In genomic region chr4:56976878-56977320, GRCh38 we compare ENCODE assay signal across 8 cellular contexts. TPM values are rescaled to one million over a fixed set of nuclear protein-coding genes. Genes with fewer than 3 reads are reported as not detected.
DNase-seq lines count a peak whose midpoint lies in the region; ATAC-seq and TF ChIP-seq lines count a peak whose summit lies in the region.

No MANE protein-coding gene starts in this region.

- peak overlapping the region; percentile 100 for H3K4me3 Mint-ChIP-seq in natural killer cell

- ATAC-seq in GM21528 (IDR thresholded peaks at IDR 0.05; ENCODE audit: low FRiP score, unreplicated experiment) (peak; percentile 28), natural killer cell (peak; percentile 10 to 29 (median 22))

- H3K4me1 ChIP-seq in tibial artery: peaks cover 0 to 46% (median 44%) of the 10 kb centered on the region in 4 donors

- in situ Hi-C loops in G401 (cut with HindIII; ENCODE audit: low sequenced_read_pairs): no loop called here

- peaks cover 23 to 29% (median 27%) of the 10 kb centered on the region in 3 donors for H3K36me3 ChIP-seq in tibial artery

- no peaks in the 10 kb centered on the region for H3K27me3 ChIP-seq in tibial artery

- H3K4me3 ChIP-seq in Jurkat, Clone E6-1 (ENCODE audit: low read length): peak overlapping the region; percentile 100
- H3K4me3 ChIP-seq in tibial artery: peak overlapping the region; percentile 75 to 97

- H3K4me1 Mint-ChIP-seq in natural killer cell: peaks cover 58 to 61% of the 10 kb centered on the region in 2 donors

- H3K9me3 ChIP-seq in tibial artery: peaks cover 0 to 9% (median 0%) of the 10 kb centered on the region in 3 donors

- H3K36me3 Mint-ChIP-seq in natural killer cell: peaks cover 23% of the 10 kb centered on the region

- no peaks in the 10 kb centered on the region for H3K27me3 Mint-ChIP-seq in natural killer cell (ENCODE audit: low read depth in 2 of 2)

- H3K27ac ChIP-seq in epithelial cell of prostate (peak overlapping the region; percentile 95), tibial artery (peak overlapping the region; percentile 80 to 89)

- DNase-seq in G401 (ENCODE audit: low spot score) (peak; percentile 26), epithelial cell of prostate (ENCODE audit: low read depth, low spot score) (peak; percentile 31), natural killer cell (peak; percentile 51), tibial artery (peak; percentile 27 to 72), NAMALWA (ENCODE audit: low spot score) (no peak)
- DNase-seq in Jurkat, Clone E6-1 (ENCODE audit: low read depth, low spot score): no peak
- peak; percentile 59 for DNase-seq in activated CD4-positive, alpha-beta T cell treated with anti-CD3 and anti-CD28 coated beads, Interleukin-2, amount 50 U/mL, for 1 hour

- no peak for TF ChIP-seq CTCF in natural killer cell (IDR thresholded peaks at IDR 0.05)
- TF ChIP-seq CTCF in tibial artery (IDR thresholded peaks at IDR 0.05): no peak

- H3K9me3 Mint-ChIP-seq in natural killer cell: peaks cover 0 to 4% of the 10 kb centered on the region in 2 donors

- intact Hi-C loops in natural killer cell (cut with micrococcal nuclease) (loop anchor here (1.0 to 5.0 kb wide), 3 partner anchors 105 to 590 kb away; partner anchors contain the start of genes AASDH and IGFBP7), tibial artery (cut with DNase I; ENCODE audit: low total_unique reads) (loop anchor here (5.0 kb wide), 1 partner anchor 70 kb away; the partner anchor contains the start of gene REST)

- peak overlapping the region; percentile 98 to 100 for H3K27ac Mint-ChIP-seq in natural killer cell

RNA-seq across cellular contexts. Expression of gene NOA1, which starts 0.5 kb away (rescaled TPM):
- 21.0 and 23.7 TPM in 2 replicates for total RNA-seq in G401 (2014; rRNA removed; shearing (Covaris generic))
- 27.3 TPM for polyA plus RNA-seq in Jurkat, Clone E6-1 (2012; ENCODE audit: insufficient read depth, insufficient read length)
- total RNA-seq in natural killer cell: 10 to 100 TPM; 11.7 to 15.3 (median 13.8) TPM

RNA-seq across cellular contexts. Expression of gene POLR2B, which starts 1.8 kb away (rescaled TPM):
- 164 and 230 TPM in 2 replicates for total RNA-seq in G401 (2014; rRNA removed; shearing (Covaris generic))
- 95.2 TPM for polyA plus RNA-seq in Jurkat, Clone E6-1 (2012; ENCODE audit: insufficient read depth, insufficient read length)
- 100 to 1,000 TPM; 108 to 113 (median 110) TPM for total RNA-seq in natural killer cell

Comparison
In these comparisons a context has a peak if more than half of its experiments do, and no peak if none do; other contexts are left out.
1. DNase-seq: peak in G401 (single experiment), activated CD4-positive, alpha-beta T cell treated with anti-CD3 and anti-CD28 coated beads, Interleukin-2, amount 50 U/mL, for 1 hour (single experiment), epithelial cell of prostate (single experiment), natural killer cell (single experiment) and tibial artery (2 of 2); none in Jurkat, Clone E6-1 (single experiment) and NAMALWA (single experiment).